In the genomic region with DNA sequence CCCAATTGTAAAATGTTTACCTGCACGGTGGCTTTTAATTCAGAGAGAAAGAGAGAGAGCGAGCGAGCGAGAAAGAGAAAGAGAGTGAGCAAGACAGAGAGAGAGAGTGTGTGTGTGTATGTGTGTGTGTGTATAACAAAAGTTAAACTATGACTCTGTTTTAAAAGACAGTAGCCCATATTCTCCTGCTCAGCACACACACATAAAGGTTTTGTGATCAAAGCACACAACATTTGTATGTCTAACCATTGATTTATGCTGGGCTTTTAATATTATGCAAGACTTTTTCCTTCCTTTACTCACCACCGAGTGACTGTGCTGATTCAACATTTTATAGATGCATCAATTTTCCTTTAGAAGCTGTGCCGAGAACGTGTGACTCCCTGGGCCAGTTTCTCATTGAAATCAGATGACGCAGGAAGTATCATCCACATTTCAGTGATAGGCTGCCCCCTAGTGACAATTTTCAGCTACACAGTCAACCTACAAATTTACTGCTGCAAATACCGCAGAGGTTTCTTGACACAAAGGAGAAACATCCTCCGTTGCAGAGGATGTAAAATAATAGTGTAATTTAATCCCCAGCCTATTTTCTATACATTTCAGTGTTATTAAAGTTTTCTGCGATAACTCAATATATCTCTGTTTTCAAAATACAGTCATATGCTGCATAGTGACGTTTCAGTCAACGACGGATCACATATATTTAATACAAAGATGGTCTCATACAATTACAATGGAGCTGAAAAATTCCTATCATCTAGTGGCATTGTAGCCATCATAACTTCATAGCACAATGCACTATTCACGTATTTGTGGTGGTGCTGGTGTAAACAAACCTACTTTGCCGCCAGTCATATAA, we compare ENCODE assay signal across 8 cellular contexts.
DNase-seq lines count a peak whose midpoint lies in the region; ATAC-seq and TF ChIP-seq lines count a peak whose summit lies in the region.

No MANE protein-coding gene starts in this region.

- H3K4me1 ChIP-seq in OCI-LY3 (ENCODE audit: low read length) (0 out of 2 replicates have a peak, but pooled peaks cover 3% of the 10 kb centered on the region), esophagus muscularis mucosa (peaks cover 7 to 19% (median 9%) of the 10 kb centered on the region in 4 donors)

- H3K36me3 ChIP-seq in OCI-LY3 (replicated peaks; ENCODE audit: low read depth, low read length), result no peaks in the 10 kb centered on the region
- no peaks in the 10 kb centered on the region for H3K36me3 ChIP-seq in esophagus muscularis mucosa

- H3K9ac ChIP-seq in OCI-LY3 (ENCODE audit: low read length), result no peak overlapping the region

- peak overlapping the region; percentile 57 for H3K4me3 ChIP-seq in OCI-LY3 (ENCODE audit: low read length)
- H3K4me3 ChIP-seq in esophagus muscularis mucosa, result peak overlapping the region in 2 of 4 donors; percentile 5 to 15

- H3K4me2 ChIP-seq in OCI-LY3 (ENCODE audit: low read length), result peak overlapping the region; percentile 78

- TF ChIP-seq EP300 in esophagus muscularis mucosa (IDR thresholded peaks at IDR 0.05), result no peak

- 48% methylated on average over 16 of the region's 16 CpGs for WGBS in esophagus muscularis mucosa

- TF ChIP-seq POLR2A in esophagus muscularis mucosa (IDR thresholded peaks at IDR 0.05; ENCODE audit: low read depth), result no peak

- H3K27ac ChIP-seq in OCI-LY3 (ENCODE audit: low read length), result no peak overlapping the region
- no peak overlapping the region for H3K27ac ChIP-seq in esophagus muscularis mucosa (replicated peaks in 1 of 4)

- no peak overlapping the region for H3K4me3 Mint-ChIP-seq in natural killer cell treated with Interleukin-12 subunit alpha and Interleukin-12 subunit beta and Interleukin-15 and Interleukin-18, amount 100 ng/mL, for 72 hours

- H3K27me3 ChIP-seq in OCI-LY3 (ENCODE audit: low read depth, low read length), result peaks cover 3% of the 10 kb centered on the region; the same call in 1 of the 2 replicates
- no peaks in the 10 kb centered on the region for H3K27me3 ChIP-seq in esophagus muscularis mucosa

- peak; percentile 89 for TF ChIP-seq CTCF in OCI-LY3 (IDR thresholded peaks at IDR 0.05; ENCODE audit: low read depth, low read length)
- peak; percentile 87 to 92 (median 91) for TF ChIP-seq CTCF in esophagus muscularis mucosa (IDR thresholded peaks at IDR 0.05)

- no peaks in the 10 kb centered on the region for H4K20me1 ChIP-seq in OCI-LY3 (ENCODE audit: insufficient read depth, low read length)

- peak; percentile 89 for ATAC-seq in GM21528 (IDR thresholded peaks at IDR 0.05; ENCODE audit: low FRiP score, unreplicated experiment)
- peak; percentile 80 to 82 for ATAC-seq in natural killer cell treated with Interleukin-12 subunit alpha and Interleukin-12 subunit beta and Interleukin-15 and Interleukin-18, amount 100 ng/mL, for 72 hours

- DNase-seq in DMS53 treated with DMSO at 0.1 percent for 48 hours (lab: John Stamatoyannopoulos, UW; ENCODE audit: unreplicated experiment), result peak; percentile 86
- peak in 51 of 76 experiments; percentile 0 to 73 (median 20) for DNase-seq in HUDEP-2 (lab: John Stamatoyannopoulos, UW; ENCODE audit: unreplicated experiment in 76 of 76)
- peak; percentile 78 for DNase-seq in activated T-cell treated with anti-CD3 and anti-CD28 coated beads for 4 hours
- DNase-seq in esophagus muscularis mucosa (ENCODE audit: extremely low spot score), result peak; percentile 96
- DNase-seq in natural killer cell treated with Interleukin-12 subunit alpha and Interleukin-12 subunit beta and Interleukin-15 and Interleukin-18, amount 100 ng/mL, for 72 hours (ENCODE audit: low spot score), result peak; percentile 72
- DNase-seq in stimulated activated naive CD4-positive, alpha-beta T cell (lab: John Stamatoyannopoulos, UW), result peak; percentile 22 to 91 (median 64)

- intact Hi-C loops in esophagus muscularis mucosa (cut with DNase I), result loop anchor here (5.0 kb wide), 2 partner anchors 742 to 882 kb away; no protein-coding TSS in a partner anchor

- peak overlapping the region; percentile 78; the same call in 1 of the 2 replicates for H2AFZ ChIP-seq in OCI-LY3 (ENCODE audit: low read depth, low read length)

- no peak overlapping the region for H3K27ac Mint-ChIP-seq in natural killer cell treated with Interleukin-12 subunit alpha and Interleukin-12 subunit beta and Interleukin-15 and Interleukin-18, amount 100 ng/mL, for 72 hours

- H3K9me3 ChIP-seq in OCI-LY3 (ENCODE audit: insufficient read depth, low read length), result no peaks in the 10 kb centered on the region
- H3K9me3 ChIP-seq in esophagus muscularis mucosa, result no peaks in the 10 kb centered on the region

- H3K79me2 ChIP-seq in OCI-LY3 (ENCODE audit: low read length), result no peaks in the 10 kb centered on the region

- H3K36me3 Mint-ChIP-seq in natural killer cell treated with Interleukin-12 subunit alpha and Interleukin-12 subunit beta and Interleukin-15 and Interleukin-18, amount 100 ng/mL, for 72 hours, result no peaks in the 10 kb centered on the region

- peaks cover 9 to 10% of the 10 kb centered on the region in 2 donors for H3K4me1 Mint-ChIP-seq in natural killer cell treated with Interleukin-12 subunit alpha and Interleukin-12 subunit beta and Interleukin-15 and Interleukin-18, amount 100 ng/mL, for 72 hours (ENCODE audit: low read depth in 2 of 2)

- H3K27me3 Mint-ChIP-seq in natural killer cell treated with Interleukin-12 subunit alpha and Interleukin-12 subunit beta and Interleukin-15 and Interleukin-18, amount 100 ng/mL, for 72 hours, result peaks cover 0 to 4% of the 10 kb centered on the region in 2 donors

- H3K9me3 Mint-ChIP-seq in natural killer cell treated with Interleukin-12 subunit alpha and Interleukin-12 subunit beta and Interleukin-15 and Interleukin-18, amount 100 ng/mL, for 72 hours, result no peaks in the 10 kb centered on the region

Comparison
In these comparisons a context has a peak if more than half of its experiments do, and no peak if none do; other contexts are left out.
1. DNase-seq: peak in every context shown above with its lines; median percentile 96 in esophagus muscularis mucosa; 86 in DMS53 treated with DMSO at 0.1 percent for 48 hours; 78 in activated T-cell treated with anti-CD3 and anti-CD28 coated beads for 4 hours; 72 in natural killer cell treated with Interleukin-12 subunit alpha and Interleukin-12 subunit beta and Interleukin-15 and Interleukin-18, amount 100 ng/mL, for 72 hours; 64 in stimulated activated naive CD4-positive, alpha-beta T cell; 20 in HUDEP-2.